Comparison of ENCODE assay signal across 9 cellular contexts in genomic region chr1:223748405-223748772, GRCh38. TPM values are rescaled to one million over a fixed set of nuclear protein-coding genes. Genes with fewer than 3 reads are reported as not detected.
DNase-seq lines count a peak whose midpoint lies in the region; ATAC-seq and TF ChIP-seq lines count a peak whose summit lies in the region.
"Had no signal": no experiment of that assay in that cellular context is flagged by ENCODE, and none has a peak within 500 bp of the region (broad histone marks: within the 10 kb centered on the region; RNA-seq: fewer than 3 reads in every experiment).

No MANE protein-coding gene starts in this region.

- intact Hi-C loops in uterus (cut with DNase I; ENCODE audit: low total_unique reads), result loop anchor here (5.0 kb wide), 2 partner anchors 36 to 51 kb away; partner anchors contain the start of gene CAPN2

- H3K4me3 ChIP-seq in BE2C (ENCODE audit: low read depth, low read length) (peak overlapping the region; percentile 70), lung (peak overlapping the region; percentile 29), uterus (peak overlapping the region; percentile 33 to 40), HAP-1 (no peak overlapping the region)

- H3K27me3 Mint-ChIP-seq in brain, result peaks cover 4% of the 10 kb centered on the region
- H3K27me3 Mint-ChIP-seq: stimulated activated naive CD8-positive, alpha-beta T cell treated with anti-CD3 and anti-CD28 coated beads, Interleukin-15, Interleukin-2, amounts not matched to agents 100 ng/mL and 50 ng/mL, for 24 hours had no signal

- DNase-seq in BE2C, result no peak
- DNase-seq in lung (ENCODE audit: low spot score), result no peak
- DNase-seq in uterus, result no peak
- DNase-seq in HAP-1 (ENCODE audit: low spot score in 2 of 2), result no peak
- DNase-seq in DMS79 treated with DMSO at 0.1 percent for 48 hours (lab: John Stamatoyannopoulos, UW), result no peak
- no peak for DNase-seq in globus pallidus (ENCODE audit: low spot score)

- peaks cover 18% of the 10 kb centered on the region for H3K4me1 Mint-ChIP-seq in brain

- H3K4me1 ChIP-seq in BE2C, result no peaks in the 10 kb centered on the region; the same call in 1 of the 2 replicates
- peaks cover 0 to 11% of the 10 kb centered on the region in 2 donors for H3K4me1 ChIP-seq in lung (ENCODE audit: control insufficient read depth in 2 of 2, insufficient read depth in 2 of 2, low read length in 2 of 2)
- no peaks in the 10 kb centered on the region for H3K4me1 ChIP-seq in uterus
- no peaks in the 10 kb centered on the region for H3K4me1 ChIP-seq in HAP-1

- H3K4me3 Mint-ChIP-seq in brain, result peak overlapping the region in 4 of 5 experiments; percentile 69 to 80 (median 72)

- WGBS in lung, 2 donors, result 44 to 52% methylated on average over 18 of the region's 18 CpGs

- TF ChIP-seq CTCF in BE2C (IDR thresholded peaks at IDR 0.05; ENCODE audit: low read depth, low read length), result no peak
- TF ChIP-seq CTCF in brain (conservative IDR thresholded peaks at IDR 0.05), result no peak
- TF ChIP-seq CTCF in lung (IDR thresholded peaks at IDR 0.05; ENCODE audit: control extremely low read depth, extremely low read depth), result no peak
- TF ChIP-seq CTCF in uterus (IDR thresholded peaks at IDR 0.05), result no peak

- peaks cover 74% of the 10 kb centered on the region for H3K36me3 Mint-ChIP-seq in brain

- ATAC-seq in HG03025 (IDR thresholded peaks at IDR 0.05; ENCODE audit: low FRiP score, unreplicated experiment) (peak; percentile 62), lung (ENCODE audit: insufficient read depth, low FRiP score) (peak; percentile 55)

- no peak for TF ChIP-seq POLR2A in uterus (IDR thresholded peaks at IDR 0.05)

- peak overlapping the region in 1 of 5 experiments; percentile 52 for H3K27ac Mint-ChIP-seq in brain
- H3K27ac Mint-ChIP-seq: stimulated activated naive CD8-positive, alpha-beta T cell treated with anti-CD3 and anti-CD28 coated beads, Interleukin-15, Interleukin-2, amounts not matched to agents 100 ng/mL and 50 ng/mL, for 24 hours had no signal

- H3K27me3 ChIP-seq in BE2C, result no peaks in the 10 kb centered on the region
- H3K27me3 ChIP-seq in lung (ENCODE audit: control insufficient read depth, insufficient read depth), result no peaks in the 10 kb centered on the region
- no peaks in the 10 kb centered on the region for H3K27me3 ChIP-seq in uterus
- no peaks in the 10 kb centered on the region for H3K27me3 ChIP-seq in HAP-1 (ENCODE audit: low read depth)

- in situ Hi-C loops in HAP-1 (cut with MboI; ENCODE audit: low sequenced_read_pairs), result no loop called here

- H3K36me3 ChIP-seq in BE2C (peaks cover 7% of the 10 kb centered on the region), lung (ENCODE audit: control insufficient read depth in 2 of 2, insufficient read depth in 2 of 2, low read length in 2 of 2) (peaks cover 11 to 64% of the 10 kb centered on the region in 2 donors), uterus (no peaks in the 10 kb centered on the region), HAP-1 (replicated peaks) (peaks cover 54% of the 10 kb centered on the region)

- H3K27ac ChIP-seq in lung (ENCODE audit: low read depth in 1 of 2, low read length in 1 of 2), result peak overlapping the region; percentile 52 to 88
- peak overlapping the region; percentile 83 to 86 for H3K27ac ChIP-seq in uterus

- H3K9me3 ChIP-seq in BE2C, result no peaks in the 10 kb centered on the region
- H3K9me3 ChIP-seq in lung (ENCODE audit: control insufficient read depth in 2 of 2, insufficient read depth in 1 of 2, low read length in 1 of 2), result no peaks in the 10 kb centered on the region
- no peaks in the 10 kb centered on the region for H3K9me3 ChIP-seq in uterus
- no peaks in the 10 kb centered on the region for H3K9me3 ChIP-seq in HAP-1

- H3K9me3 Mint-ChIP-seq in brain, result no peaks in the 10 kb centered on the region
- H3K9me3 Mint-ChIP-seq: stimulated activated naive CD8-positive, alpha-beta T cell treated with anti-CD3 and anti-CD28 coated beads, Interleukin-15, Interleukin-2, amounts not matched to agents 100 ng/mL and 50 ng/mL, for 24 hours had no signal

RNA-seq across cellular contexts. Expression of gene CAPN2, which starts 36.0 kb away (rescaled TPM):
- 66.5 TPM for polyA plus RNA-seq in BE2C (2012; ENCODE audit: insufficient read depth, insufficient read length, low read depth)
- polyA plus RNA-seq in brain (ENCODE audit: insufficient read depth, low read depth, low replicate concordance), result 69.0 TPM
- 100 to 1,000 TPM; 169 to 353 TPM for total RNA-seq in lung
- 100 to 1,000 TPM; 144 to 168 TPM for polyA plus RNA-seq in lung
- total RNA-seq in uterus, result 100 to 1,000 TPM in 3 of 4 donors, 10 to 100 TPM in 1; 96.5 to 170 (median 117) TPM
